15 cellular contexts compared by ENCODE assay signal in genomic region chr16:79715088-79715487, GRCh38.
"Had no signal": no experiment of that assay in that cellular context is flagged by ENCODE, and none has a peak within 500 bp of the region (broad histone marks: within the 10 kb centered on the region; RNA-seq: fewer than 3 reads in every experiment).

No MANE protein-coding gene starts in this region.

- ATAC-seq: activated CD4-positive, alpha-beta T cell treated with anti-CD3 and anti-CD28 coated beads for 36 hours; activated T-helper 17 cell treated with anti-CD3 and anti-CD28 coated beads, Interleukin-2, amount 50 U/mL, for 72 hours; gastrocnemius medialis; left ventricle myocardium superior had no signal

- H3K9me3 ChIP-seq: gastrocnemius medialis, heart right ventricle, tibial nerve had no signal

- H3K36me3 ChIP-seq: brain microvascular endothelial cell, gastrocnemius medialis, heart right ventricle, tibial nerve had no signal

- DNase-seq: activated CD4-positive, alpha-beta T cell treated with anti-CD3 and anti-CD28 coated beads for 36 hours; activated CD8-positive, alpha-beta memory T cell treated with anti-CD3 and anti-CD28 coated beads for 24 hours; activated naive CD4-positive, alpha-beta T cell treated with anti-CD3 and anti-CD28 coated beads, Interleukin-2, amount 50 U/mL, for 16 hours; brain microvascular endothelial cell; gastrocnemius medialis; heart right ventricle; islet precursor cell; left ventricle myocardium superior; mesenchymal stem cell; nephron progenitor cell; T1000 had no signal

- FAIRE-seq: endothelial cell of umbilical vein had no signal

- H3K27ac ChIP-seq: brain microvascular endothelial cell, gastrocnemius medialis, heart right ventricle, tibial nerve, VCaP had no signal

- H3K4me1 ChIP-seq: gastrocnemius medialis had no signal

- H3K4me3 ChIP-seq: gastrocnemius medialis, heart right ventricle, tibial nerve had no signal

- H3K27me3 ChIP-seq: brain microvascular endothelial cell, gastrocnemius medialis, heart right ventricle, tibial nerve had no signal
